9 cellular contexts compared by ENCODE assay signal in the genomic region with DNA sequence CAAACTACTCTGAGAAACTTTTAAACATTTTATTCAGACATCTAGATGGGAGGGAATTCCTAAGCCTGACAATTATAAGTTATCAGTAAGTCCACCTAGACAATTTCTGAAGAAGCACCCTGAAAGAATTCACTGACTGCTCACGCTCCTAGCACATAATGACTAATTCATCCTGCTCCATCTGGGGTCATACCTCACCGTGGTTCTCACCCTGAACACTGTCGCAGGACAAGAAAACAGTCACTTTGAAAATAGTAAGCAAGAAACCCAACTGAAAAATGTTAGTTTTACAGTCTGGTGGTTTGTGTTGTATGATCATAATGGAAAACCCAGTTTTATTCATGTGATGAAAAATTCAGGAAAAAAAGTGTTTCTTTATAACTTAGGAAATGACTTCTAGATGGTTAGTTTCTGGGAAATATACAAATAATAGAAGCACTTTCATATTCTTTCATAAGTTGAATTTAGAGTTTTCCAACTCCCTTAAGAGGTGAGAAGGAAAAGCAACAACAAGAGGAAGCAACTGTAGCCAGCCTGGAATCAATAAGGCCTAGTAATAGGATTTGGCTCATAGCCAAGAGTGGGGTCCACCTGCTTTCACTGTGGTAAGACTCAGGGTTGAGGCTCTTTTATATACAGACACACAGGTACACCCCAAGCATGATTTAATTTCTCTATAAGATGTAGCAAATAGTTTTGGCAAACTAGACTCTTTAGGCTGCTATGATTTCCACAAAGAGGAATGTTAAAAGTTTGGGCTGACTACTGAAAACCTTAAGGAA.
A peak's percentile ranks its signal among the peaks of the same experiment; 100 is the strongest.
DNase-seq lines count a peak whose midpoint lies in the region; ATAC-seq lines count a peak whose summit lies in the region.
"Had no signal": no experiment of that assay in that cellular context is flagged by ENCODE, and none has a peak within 500 bp of the region (broad histone marks: within the 10 kb centered on the region; RNA-seq: fewer than 3 reads in every experiment).

No MANE protein-coding gene starts in this region.

- H3K9me3 Mint-ChIP-seq in activated naive CD4-positive, alpha-beta T cell treated with anti-CD3 and anti-CD28 coated beads, Interleukin-2, amount 10 ng/mL, durations not matched to agents 7 days and 5 days, result no peaks in the 10 kb centered on the region
- H3K9me3 Mint-ChIP-seq: neural crest cell had no signal

- DNase-seq in stimulated activated CD4-positive, alpha-beta T cell treated with anti-CD3 and anti-CD28 coated beads, Interleukin-1b, Interleukin-23, amount 100 ng/mL, for 48 hours, result peak; percentile 67
- no peak for DNase-seq in stimulated activated CD4-positive, alpha-beta T cell treated with anti-CD3 and anti-CD28 coated beads, Interleukin-4, amount 100 ng/mL, for 1 hour
- DNase-seq in activated naive CD4-positive, alpha-beta T cell treated with anti-CD3 and anti-CD28 coated beads, Interleukin-2, amount 10 ng/mL, durations not matched to agents 7 days and 5 days, result peak; percentile 43
- DNase-seq in stimulated activated CD4-positive, alpha-beta T cell treated with anti-CD3 and anti-CD28 coated beads, Interleukin-2, amount 100 ng/mL, for 4 hours (ENCODE audit: low read depth), result peak; percentile 47
- DNase-seq in AG08396 (ENCODE audit: low spot score), result no peak
- DNase-seq in NCI-H187 treated with DMSO at 0.1 percent for 48 hours (lab: John Stamatoyannopoulos, UW), result no peak
- DNase-seq in germinal center (ENCODE audit: low spot score), result no peak

- peak; percentile 49 for ATAC-seq in HG03439 (IDR thresholded peaks at IDR 0.05; ENCODE audit: unreplicated experiment)

- H3K27ac Mint-ChIP-seq in activated naive CD4-positive, alpha-beta T cell treated with anti-CD3 and anti-CD28 coated beads, Interleukin-2, amount 10 ng/mL, durations not matched to agents 7 days and 5 days, result peak overlapping the region; percentile 81

- no peaks in the 10 kb centered on the region for H3K27me3 Mint-ChIP-seq in activated naive CD4-positive, alpha-beta T cell treated with anti-CD3 and anti-CD28 coated beads, Interleukin-2, amount 10 ng/mL, durations not matched to agents 7 days and 5 days

- peaks cover 20% of the 10 kb centered on the region for H3K36me3 Mint-ChIP-seq in activated naive CD4-positive, alpha-beta T cell treated with anti-CD3 and anti-CD28 coated beads, Interleukin-2, amount 10 ng/mL, durations not matched to agents 7 days and 5 days

- CTCF ChIA-PET in activated naive CD4-positive, alpha-beta T cell treated with anti-CD3 and anti-CD28 coated beads, Interleukin-2, amount 10 ng/mL, durations not matched to agents 7 days and 5 days (lab: Charles Lee), result no interaction called here

- peak overlapping the region; percentile 39 for H3K4me3 Mint-ChIP-seq in activated naive CD4-positive, alpha-beta T cell treated with anti-CD3 and anti-CD28 coated beads, Interleukin-2, amount 10 ng/mL, durations not matched to agents 7 days and 5 days
- H3K4me3 Mint-ChIP-seq: neural crest cell had no signal

- H3K4me1 Mint-ChIP-seq in activated naive CD4-positive, alpha-beta T cell treated with anti-CD3 and anti-CD28 coated beads, Interleukin-2, amount 10 ng/mL, durations not matched to agents 7 days and 5 days, result peaks cover 95% of the 10 kb centered on the region

Comparison
In these comparisons a context has a peak if more than half of its experiments do, and no peak if none do; other contexts are left out.
1. DNase-seq: peak in stimulated activated CD4-positive, alpha-beta T cell treated with anti-CD3 and anti-CD28 coated beads, Interleukin-1b, Interleukin-23, amount 100 ng/mL, for 48 hours (single experiment), activated naive CD4-positive, alpha-beta T cell treated with anti-CD3 and anti-CD28 coated beads, Interleukin-2, amount 10 ng/mL, durations not matched to agents 7 days and 5 days (single experiment) and stimulated activated CD4-positive, alpha-beta T cell treated with anti-CD3 and anti-CD28 coated beads, Interleukin-2, amount 100 ng/mL, for 4 hours (single experiment); none in stimulated activated CD4-positive, alpha-beta T cell treated with anti-CD3 and anti-CD28 coated beads, Interleukin-4, amount 100 ng/mL, for 1 hour (single experiment), AG08396 (single experiment), NCI-H187 treated with DMSO at 0.1 percent for 48 hours (single experiment) and germinal center (single experiment).